In the genomic region with DNA sequence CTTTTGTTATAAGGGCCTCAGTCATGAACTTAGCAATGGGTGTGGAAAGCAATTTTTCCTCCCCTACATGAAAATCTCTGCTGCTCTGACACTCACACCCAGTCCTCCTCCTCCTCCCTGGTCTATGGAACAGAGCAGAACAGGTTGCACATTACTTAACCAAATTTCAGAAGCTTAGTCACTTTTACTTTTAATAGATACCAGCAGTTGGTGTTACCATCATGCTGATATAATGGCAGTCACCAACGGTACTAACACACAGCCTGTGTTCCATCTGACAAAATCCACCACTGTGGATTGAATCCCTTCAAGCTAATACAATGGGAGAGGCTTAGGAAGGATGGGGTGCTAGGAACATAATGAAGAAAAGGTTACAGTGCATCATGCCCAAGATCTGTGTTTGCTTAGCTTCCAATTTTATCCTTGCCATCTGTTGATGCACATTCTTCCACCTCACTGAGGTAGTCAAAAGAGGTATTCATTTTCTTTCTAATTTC, we compare ENCODE assay signal across 1 cellular context.
TF ChIP-seq lines count a peak whose summit lies in the region.

No MANE protein-coding gene starts in this region.

TF ChIP-seq in GM23338, 12 proteins besides CTCF, POLR2A, EP300 and RAD21 (continued from another document):
- TF ChIP-seq ZNF462 (CRISPR knock-in tag; IDR thresholded peaks at IDR 0.05) (no peak), POLR2AphosphoS5 (IDR thresholded peaks at IDR 0.05; ENCODE audit: low read depth) (no peak), ZNF114 (CRISPR knock-in tag; IDR thresholded peaks at IDR 0.05) (no peak), CREB1 (CRISPR knock-in tag; IDR thresholded peaks at IDR 0.05; ENCODE audit: low read depth) (no peak), NANOG (IDR thresholded peaks at IDR 0.05; ENCODE audit: borderline replicate concordance) (no peak), EZH2phosphoT487 (IDR thresholded peaks at IDR 0.05; ENCODE audit: unreplicated experiment) (no peak), STAT1 (IDR thresholded peaks at IDR 0.05; ENCODE audit: unreplicated experiment) (no peak), JUNB (IDR thresholded peaks at IDR 0.05; ENCODE audit: unreplicated experiment) (no peak)
- TF ChIP-seq, protein P1, sequence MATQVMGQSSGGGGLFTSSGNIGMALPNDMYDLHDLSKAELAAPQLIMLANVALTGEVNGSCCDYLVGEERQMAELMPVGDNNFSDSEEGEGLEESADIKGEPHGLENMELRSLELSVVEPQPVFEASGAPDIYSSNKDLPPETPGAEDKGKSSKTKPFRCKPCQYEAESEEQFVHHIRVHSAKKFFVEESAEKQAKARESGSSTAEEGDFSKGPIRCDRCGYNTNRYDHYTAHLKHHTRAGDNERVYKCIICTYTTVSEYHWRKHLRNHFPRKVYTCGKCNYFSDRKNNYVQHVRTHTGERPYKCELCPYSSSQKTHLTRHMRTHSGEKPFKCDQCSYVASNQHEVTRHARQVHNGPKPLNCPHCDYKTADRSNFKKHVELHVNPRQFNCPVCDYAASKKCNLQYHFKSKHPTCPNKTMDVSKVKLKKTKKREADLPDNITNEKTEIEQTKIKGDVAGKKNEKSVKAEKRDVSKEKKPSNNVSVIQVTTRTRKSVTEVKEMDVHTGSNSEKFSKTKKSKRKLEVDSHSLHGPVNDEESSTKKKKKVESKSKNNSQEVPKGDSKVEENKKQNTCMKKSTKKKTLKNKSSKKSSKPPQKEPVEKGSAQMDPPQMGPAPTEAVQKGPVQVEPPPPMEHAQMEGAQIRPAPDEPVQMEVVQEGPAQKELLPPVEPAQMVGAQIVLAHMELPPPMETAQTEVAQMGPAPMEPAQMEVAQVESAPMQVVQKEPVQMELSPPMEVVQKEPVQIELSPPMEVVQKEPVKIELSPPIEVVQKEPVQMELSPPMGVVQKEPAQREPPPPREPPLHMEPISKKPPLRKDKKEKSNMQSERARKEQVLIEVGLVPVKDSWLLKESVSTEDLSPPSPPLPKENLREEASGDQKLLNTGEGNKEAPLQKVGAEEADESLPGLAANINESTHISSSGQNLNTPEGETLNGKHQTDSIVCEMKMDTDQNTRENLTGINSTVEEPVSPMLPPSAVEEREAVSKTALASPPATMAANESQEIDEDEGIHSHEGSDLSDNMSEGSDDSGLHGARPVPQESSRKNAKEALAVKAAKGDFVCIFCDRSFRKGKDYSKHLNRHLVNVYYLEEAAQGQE (IDR thresholded peaks at IDR 0.05; ENCODE audit: unreplicated experiment): no peak
